ENCODE assay signal across 1 cellular context in genomic region chr9:96453625-96454024, GRCh38.
TF ChIP-seq lines count a peak whose summit lies in the region.

No MANE protein-coding gene starts in this region.

TF ChIP-seq in WTC11, 78 proteins besides CTCF, POLR2A, EP300 and RAD21 (continued from another document):
- TF ChIP-seq FOXP4 (CRISPR knock-in tag; IDR thresholded peaks at IDR 0.05) (no peak), TP53 (CRISPR knock-in tag; IDR thresholded peaks at IDR 0.05) (no peak), SMAD4 (CRISPR knock-in tag; IDR thresholded peaks at IDR 0.05) (no peak), EMX1 (CRISPR knock-in tag; IDR thresholded peaks at IDR 0.05) (no peak), NFE2L1 (CRISPR knock-in tag; IDR thresholded peaks at IDR 0.05) (no peak)
- TF ChIP-seq, protein P1, sequence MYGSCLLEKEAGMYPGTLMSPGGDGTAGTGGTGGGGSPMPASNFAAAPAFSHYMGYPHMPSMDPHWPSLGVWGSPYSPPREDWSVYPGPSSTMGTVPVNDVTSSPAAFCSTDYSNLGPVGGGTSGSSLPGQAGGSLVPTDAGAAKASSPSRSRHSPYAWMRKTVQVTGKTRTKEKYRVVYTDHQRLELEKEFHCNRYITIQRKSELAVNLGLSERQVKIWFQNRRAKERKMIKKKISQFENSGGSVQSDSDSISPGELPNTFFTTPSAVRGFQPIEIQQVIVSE (CRISPR knock-in tag; IDR thresholded peaks at IDR 0.05; ENCODE audit: borderline replicate concordance): no peak
- TF ChIP-seq, protein P2, sequence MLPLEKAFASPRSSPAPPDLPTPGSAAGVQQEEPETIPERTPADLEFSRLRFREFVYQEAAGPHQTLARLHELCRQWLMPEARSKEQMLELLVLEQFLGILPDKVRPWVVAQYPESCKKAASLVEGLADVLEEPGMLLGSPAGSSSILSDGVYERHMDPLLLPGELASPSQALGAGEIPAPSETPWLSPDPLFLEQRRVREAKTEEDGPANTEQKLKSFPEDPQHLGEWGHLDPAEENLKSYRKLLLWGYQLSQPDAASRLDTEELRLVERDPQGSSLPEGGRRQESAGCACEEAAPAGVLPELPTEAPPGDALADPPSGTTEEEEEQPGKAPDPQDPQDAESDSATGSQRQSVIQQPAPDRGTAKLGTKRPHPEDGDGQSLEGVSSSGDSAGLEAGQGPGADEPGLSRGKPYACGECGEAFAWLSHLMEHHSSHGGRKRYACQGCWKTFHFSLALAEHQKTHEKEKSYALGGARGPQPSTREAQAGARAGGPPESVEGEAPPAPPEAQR (CRISPR knock-in tag; IDR thresholded peaks at IDR 0.05): no peak
- TF ChIP-seq, protein P3, sequence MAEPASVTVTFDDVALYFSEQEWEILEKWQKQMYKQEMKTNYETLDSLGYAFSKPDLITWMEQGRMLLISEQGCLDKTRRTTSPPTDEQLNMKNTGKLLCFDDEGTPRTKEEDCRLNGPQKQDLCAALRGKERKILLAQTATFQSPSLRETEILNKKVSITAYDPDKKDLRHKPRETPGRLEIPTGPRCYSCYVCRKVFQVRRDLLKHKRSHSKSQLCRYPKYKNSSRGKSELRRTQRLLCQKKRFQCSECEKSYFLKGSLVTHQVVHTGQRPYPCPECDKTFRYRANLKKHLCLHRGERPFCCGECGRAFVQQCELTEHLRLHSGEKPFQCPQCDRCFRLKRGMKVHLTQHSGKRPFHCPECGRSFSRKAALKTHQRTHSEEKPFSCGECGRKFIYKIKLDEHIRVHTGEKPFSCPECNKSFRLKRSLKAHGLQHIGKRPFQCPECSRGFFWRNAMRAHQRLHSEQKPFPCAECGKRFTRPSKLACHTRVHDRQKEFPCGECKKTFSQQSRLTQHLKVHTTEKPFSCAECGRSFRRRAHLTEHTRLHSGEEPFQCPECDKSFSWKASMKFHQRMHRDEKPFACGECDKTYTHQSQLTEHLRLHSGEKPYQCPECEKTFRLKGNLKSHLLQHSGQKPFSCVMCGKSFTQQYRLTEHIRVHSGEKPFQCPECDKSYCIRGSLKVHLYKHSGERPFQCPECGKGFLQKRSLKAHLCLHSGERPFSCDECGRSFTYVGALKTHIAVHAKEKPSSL (CRISPR knock-in tag; conservative IDR thresholded peaks at IDR 0.05): no peak
- TF ChIP-seq, protein P4, sequence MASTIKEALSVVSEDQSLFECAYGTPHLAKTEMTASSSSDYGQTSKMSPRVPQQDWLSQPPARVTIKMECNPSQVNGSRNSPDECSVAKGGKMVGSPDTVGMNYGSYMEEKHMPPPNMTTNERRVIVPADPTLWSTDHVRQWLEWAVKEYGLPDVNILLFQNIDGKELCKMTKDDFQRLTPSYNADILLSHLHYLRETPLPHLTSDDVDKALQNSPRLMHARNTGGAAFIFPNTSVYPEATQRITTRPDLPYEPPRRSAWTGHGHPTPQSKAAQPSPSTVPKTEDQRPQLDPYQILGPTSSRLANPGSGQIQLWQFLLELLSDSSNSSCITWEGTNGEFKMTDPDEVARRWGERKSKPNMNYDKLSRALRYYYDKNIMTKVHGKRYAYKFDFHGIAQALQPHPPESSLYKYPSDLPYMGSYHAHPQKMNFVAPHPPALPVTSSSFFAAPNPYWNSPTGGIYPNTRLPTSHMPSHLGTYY (CRISPR knock-in tag; IDR thresholded peaks at IDR 0.05): no peak
